1 cellular context compared by ENCODE assay signal in genomic region chrX:115561605-115562491, GRCh38.
A peak's percentile ranks its signal among the peaks of the same experiment; 100 is the strongest.
TF ChIP-seq lines count a peak whose summit lies in the region.

No MANE protein-coding gene starts in this region.

TF ChIP-seq in HepG2, 621 proteins besides CTCF, POLR2A, EP300 and RAD21 (continued from another document):
- peak; percentile 43 for TF ChIP-seq ZNF687 (CRISPR knock-in tag; IDR thresholded peaks at IDR 0.05)
- 0 out of 2 replicates have a peak, but pooled peaks have one; percentile 14 for TF ChIP-seq ZNF263 (CRISPR knock-in tag; IDR thresholded peaks at IDR 0.05)
- peak; percentile 30; the same call in 1 of the 2 replicates for TF ChIP-seq ZNF746 (CRISPR knock-in tag; IDR thresholded peaks at IDR 0.05)
- TF ChIP-seq NFE2L2 (IDR thresholded peaks at IDR 0.05; ENCODE audit: low read length): peak; percentile 35
- TF ChIP-seq FOXC1 (CRISPR knock-in tag; IDR thresholded peaks at IDR 0.05; ENCODE audit: borderline replicate concordance): no peak
- 0 out of 2 replicates have a peak, but pooled peaks have one; percentile 21 for TF ChIP-seq ZNF350 (CRISPR knock-in tag; IDR thresholded peaks at IDR 0.05; ENCODE audit: borderline replicate concordance, low read depth)
- TF ChIP-seq TFAP4 (IDR thresholded peaks at IDR 0.05; ENCODE audit: borderline replicate concordance, low read depth): peak; percentile 51; the same call in 1 of the 2 replicates
- TF ChIP-seq ZNF567 (CRISPR knock-in tag; IDR thresholded peaks at IDR 0.05; ENCODE audit: borderline replicate concordance): no peak
- TF ChIP-seq ZNF407 (CRISPR knock-in tag; IDR thresholded peaks at IDR 0.05; ENCODE audit: not compliant biosample characterization): no peak
- peak; percentile 20 for TF ChIP-seq ASH2L (IDR thresholded peaks at IDR 0.05; ENCODE audit: insufficient read length, low read depth, low read length)
- peak; percentile 53 for TF ChIP-seq RBFOX2 (IDR thresholded peaks at IDR 0.05; ENCODE audit: low read depth, low read length)
- TF ChIP-seq GTF2F1 (IDR thresholded peaks at IDR 0.05; ENCODE audit: low read length): no peak
- TF ChIP-seq MYC (CRISPR knock-in tag; IDR thresholded peaks at IDR 0.05; ENCODE audit: borderline replicate concordance): peak; percentile 29; the same call in 1 of the 2 replicates
- no peak for TF ChIP-seq ZSCAN5A (CRISPR knock-in tag; IDR thresholded peaks at IDR 0.05; ENCODE audit: borderline replicate concordance)
- TF ChIP-seq ZNF430 (CRISPR knock-in tag; IDR thresholded peaks at IDR 0.05): 0 out of 2 replicates have a peak, but pooled peaks have one; percentile 34
- TF ChIP-seq ZNF790 (CRISPR knock-in tag; IDR thresholded peaks at IDR 0.05; ENCODE audit: borderline replicate concordance): 0 out of 2 replicates have a peak, but pooled peaks have one; percentile 65
- no peak for TF ChIP-seq FOXA1 (IDR thresholded peaks at IDR 0.05)
- peak; percentile 28; the same call in 1 of the 2 replicates for TF ChIP-seq FOXA1 (CRISPR knock-in tag; IDR thresholded peaks at IDR 0.05)
- TF ChIP-seq ZNF777 (CRISPR knock-in tag; IDR thresholded peaks at IDR 0.05): peak; percentile 40; the same call in 1 of the 2 replicates
- 0 out of 2 replicates have a peak, but pooled peaks have one; percentile 22 for TF ChIP-seq NFE2 (CRISPR knock-in tag; IDR thresholded peaks at IDR 0.05)
- no peak for TF ChIP-seq MLX (CRISPR knock-in tag; IDR thresholded peaks at IDR 0.05)
- TF ChIP-seq SIN3A (IDR thresholded peaks at IDR 0.05; ENCODE audit: borderline replicate concordance, low read depth, low read length): peak; percentile 8; the same call in 1 of the 2 replicates
- peak; percentile 48; the same call in 1 of the 2 replicates for TF ChIP-seq ZNF709 (CRISPR knock-in tag; IDR thresholded peaks at IDR 0.05)
- TF ChIP-seq ISL2 (CRISPR knock-in tag; IDR thresholded peaks at IDR 0.05): no peak
- TF ChIP-seq MAZ (IDR thresholded peaks at IDR 0.05; ENCODE audit: borderline replicate concordance, low read depth, low read length): no peak
- peak; percentile 6; the same call in 1 of the 2 replicates for TF ChIP-seq MAZ (CRISPR knock-in tag; IDR thresholded peaks at IDR 0.05; ENCODE audit: low read depth)
TF ChIP-seq in HepG2: peak in this region for 20.
